ENCODE assay signal across 1 cellular context in the genomic region with DNA sequence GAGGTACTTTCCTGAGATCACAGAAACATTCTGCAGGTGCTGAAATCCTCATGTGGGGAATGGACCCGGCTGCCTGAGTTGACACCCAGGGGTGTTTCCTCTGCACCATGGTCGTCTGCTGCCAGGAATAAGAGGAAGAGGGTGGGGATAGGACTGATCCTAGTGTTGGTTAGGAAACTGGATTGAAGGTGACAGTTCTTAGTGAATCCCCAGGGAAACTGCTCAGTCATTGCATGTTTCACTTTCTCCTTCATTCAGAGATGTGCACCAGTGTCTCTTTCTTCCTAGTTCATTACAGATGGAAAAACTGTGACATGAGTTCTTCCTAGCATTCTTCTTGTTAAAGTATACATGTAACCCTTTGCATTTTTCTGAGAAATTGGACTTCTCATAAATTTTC.
TF ChIP-seq lines count a peak whose summit lies in the region.

No MANE protein-coding gene starts in this region.

TF ChIP-seq in IMR-90, 13 proteins besides CTCF, POLR2A, EP300 and RAD21 (continued from another document):
- TF ChIP-seq MAZ (IDR thresholded peaks at IDR 0.05; ENCODE audit: borderline replicate concordance, low read depth, low read length), result no peak
- TF ChIP-seq, protein P1, sequence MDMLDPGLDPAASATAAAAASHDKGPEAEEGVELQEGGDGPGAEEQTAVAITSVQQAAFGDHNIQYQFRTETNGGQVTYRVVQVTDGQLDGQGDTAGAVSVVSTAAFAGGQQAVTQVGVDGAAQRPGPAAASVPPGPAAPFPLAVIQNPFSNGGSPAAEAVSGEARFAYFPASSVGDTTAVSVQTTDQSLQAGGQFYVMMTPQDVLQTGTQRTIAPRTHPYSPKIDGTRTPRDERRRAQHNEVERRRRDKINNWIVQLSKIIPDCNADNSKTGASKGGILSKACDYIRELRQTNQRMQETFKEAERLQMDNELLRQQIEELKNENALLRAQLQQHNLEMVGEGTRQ (IDR thresholded peaks at IDR 0.05; ENCODE audit: low read depth, low read length), result no peak
TF ChIP-seq in IMR-90: peak in this region for 1.
